In genomic region chr10:112137381-112137987, GRCh38 we compare ENCODE assay signal across 8 cellular contexts. TPM values are rescaled to one million over a fixed set of nuclear protein-coding genes. Genes with fewer than 3 reads are reported as not detected.
DNase-seq lines count a peak whose midpoint lies in the region; ATAC-seq and TF ChIP-seq lines count a peak whose summit lies in the region.

No MANE protein-coding gene starts in this region.

- 31 to 37% methylated on average over 9 of the region's 9 CpGs for WGBS in lung, 2 donors

- intact Hi-C loops in activated CD4-positive, alpha-beta T cell treated with anti-CD3 and anti-CD28 coated beads, Interleukin-2, amount 10 ng/mL, durations not matched to agents 24 days and 14 days (cut with micrococcal nuclease): loop anchor here (5.0 kb wide), 1 partner anchor 1525 kb away; no protein-coding TSS in a partner anchor

- no peak overlapping the region for H3K27ac Mint-ChIP-seq in activated CD4-positive, alpha-beta T cell treated with anti-CD3 and anti-CD28 coated beads, Interleukin-2, amount 10 ng/mL, durations not matched to agents 24 days and 14 days

- peak; percentile 60 for TF ChIP-seq CTCF in lung (IDR thresholded peaks at IDR 0.05; ENCODE audit: control extremely low read depth, extremely low read depth)

- no peaks in the 10 kb centered on the region for H3K9me3 Mint-ChIP-seq in activated CD4-positive, alpha-beta T cell treated with anti-CD3 and anti-CD28 coated beads, Interleukin-2, amount 10 ng/mL, durations not matched to agents 24 days and 14 days

- H3K9me3 ChIP-seq in lung (ENCODE audit: control insufficient read depth in 2 of 2, insufficient read depth in 1 of 2, low read length in 1 of 2): no peaks in the 10 kb centered on the region

- H3K27ac ChIP-seq in lung (ENCODE audit: low read depth in 1 of 2, low read length in 1 of 2): no peak overlapping the region

- DNase-seq in DMS 273 (lab: John Stamatoyannopoulos, UW; ENCODE audit: unreplicated experiment) (peak; percentile 76), DMS 273 treated with DMSO at 0.1 percent for 48 hours (lab: John Stamatoyannopoulos, UW) (no peak), NCI-H2227 (lab: John Stamatoyannopoulos, UW; ENCODE audit: unreplicated experiment) (peak; percentile 72), dermis blood vessel endothelial cell (peak; percentile 77), lung (ENCODE audit: low spot score) (peak; percentile 71)
- DNase-seq in activated CD4-positive, alpha-beta T cell treated with anti-CD3 and anti-CD28 coated beads, Interleukin-2, amount 10 ng/mL, durations not matched to agents 24 days and 14 days: peak; percentile 90
- peak; percentile 25 for DNase-seq in stimulated activated CD8-positive, alpha-beta memory T cell treated with anti-CD3 and anti-CD28 coated beads, Interleukin-12 subunit alpha, Interleukin-12 subunit beta, amount 100 ng/mL, for 1 hour (ENCODE audit: low read depth)

- no peaks in the 10 kb centered on the region for H3K27me3 ChIP-seq in lung (ENCODE audit: control insufficient read depth, insufficient read depth)

- H3K4me3 ChIP-seq in lung: no peak overlapping the region

- H3K4me1 Mint-ChIP-seq in activated CD4-positive, alpha-beta T cell treated with anti-CD3 and anti-CD28 coated beads, Interleukin-2, amount 10 ng/mL, durations not matched to agents 24 days and 14 days: peaks cover 3% of the 10 kb centered on the region

- H3K36me3 Mint-ChIP-seq in activated CD4-positive, alpha-beta T cell treated with anti-CD3 and anti-CD28 coated beads, Interleukin-2, amount 10 ng/mL, durations not matched to agents 24 days and 14 days (ENCODE audit: low read depth): no peaks in the 10 kb centered on the region

- H3K4me3 Mint-ChIP-seq in activated CD4-positive, alpha-beta T cell treated with anti-CD3 and anti-CD28 coated beads, Interleukin-2, amount 10 ng/mL, durations not matched to agents 24 days and 14 days: no peak overlapping the region

- no peaks in the 10 kb centered on the region for H3K4me1 ChIP-seq in lung (ENCODE audit: control insufficient read depth in 2 of 2, insufficient read depth in 2 of 2, low read length in 2 of 2)

- H3K36me3 ChIP-seq in lung (ENCODE audit: control insufficient read depth in 2 of 2, insufficient read depth in 2 of 2, low read length in 2 of 2): no peaks in the 10 kb centered on the region

- peaks cover 4% of the 10 kb centered on the region for H3K27me3 Mint-ChIP-seq in activated CD4-positive, alpha-beta T cell treated with anti-CD3 and anti-CD28 coated beads, Interleukin-2, amount 10 ng/mL, durations not matched to agents 24 days and 14 days

- ATAC-seq in HG02798 (IDR thresholded peaks at IDR 0.05; ENCODE audit: poor library complexity, unreplicated experiment) (peak; percentile 47), lung (ENCODE audit: insufficient read depth, low FRiP score) (peak; percentile 44)

RNA-seq across cellular contexts. Expression of gene GPAM, which starts 46.1 kb away (rescaled TPM):
- total RNA-seq in activated CD4-positive, alpha-beta T cell treated with anti-CD3 and anti-CD28 coated beads, Interleukin-2, amount 10 ng/mL, durations not matched to agents 24 days and 14 days: 8.6 and 9.8 TPM in 2 replicates
- total RNA-seq in dermis blood vessel endothelial cell: 9.9 and 10.3 TPM in 2 replicates
- total RNA-seq in lung: 10 to 100 TPM; 13.7 to 21.8 TPM
- polyA plus RNA-seq in lung: 1 to 10 TPM; 2.7 to 4.0 TPM
